Comparison of ENCODE assay signal across 1 cellular context in the genomic region with DNA sequence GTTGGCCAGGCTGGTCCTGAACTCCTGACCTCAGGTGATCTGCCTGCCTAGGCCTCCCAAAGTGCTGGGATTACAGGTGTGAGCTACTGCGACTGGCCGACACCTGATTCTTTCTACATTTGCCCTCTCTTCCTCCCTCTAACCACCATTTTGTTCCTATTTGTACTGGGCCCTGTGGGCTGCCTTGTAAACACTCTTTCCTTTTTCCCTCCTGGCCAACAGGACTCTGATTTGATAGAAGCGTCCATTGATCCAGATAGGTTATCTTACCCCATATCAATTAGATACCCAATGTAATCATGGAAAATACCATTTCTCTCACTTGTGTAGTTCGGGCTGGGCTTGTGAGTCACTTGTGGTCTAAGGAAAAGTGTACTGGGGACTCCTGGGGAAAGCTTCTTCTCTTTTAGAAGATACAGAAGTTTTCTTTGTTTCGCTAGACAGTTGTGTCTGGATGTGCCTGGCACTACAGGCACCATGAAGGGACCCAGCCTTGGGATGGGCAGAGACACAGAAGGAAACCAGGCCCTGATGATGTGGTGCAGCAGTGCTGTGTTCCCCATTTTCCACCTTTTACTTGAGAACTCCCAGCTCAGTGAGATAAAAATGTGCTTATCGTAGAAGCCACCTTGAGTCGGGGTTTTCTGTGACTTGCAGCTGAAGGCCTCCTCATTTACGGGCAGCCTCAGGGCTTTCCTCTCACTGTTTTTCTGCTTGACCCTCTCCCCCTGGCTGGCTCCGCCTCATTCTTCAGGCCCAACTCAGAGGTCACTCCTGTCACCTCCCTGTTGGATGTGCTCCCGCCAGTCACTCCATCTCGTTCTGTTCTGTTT.
TF ChIP-seq lines count a peak whose summit lies in the region.

No MANE protein-coding gene starts in this region.

TF ChIP-seq in endothelial cell of umbilical vein, 7 proteins besides CTCF, POLR2A, EP300 and RAD21:
- no peak for TF ChIP-seq POLR2AphosphoS5 (IDR thresholded peaks at IDR 0.05; ENCODE audit: insufficient read depth, low read depth, low read length)
- no peak for TF ChIP-seq FOS (IDR thresholded peaks at IDR 0.05; ENCODE audit: borderline replicate concordance, insufficient read depth, low read length)
- TF ChIP-seq JUN (IDR thresholded peaks at IDR 0.05; ENCODE audit: borderline replicate concordance, insufficient read depth, insufficient read length, low read depth): no peak
- TF ChIP-seq GATA2 (IDR thresholded peaks at IDR 0.05; ENCODE audit: insufficient read depth, insufficient read length, low read depth, low read length): no peak
- TF ChIP-seq EZH2 (IDR thresholded peaks at IDR 0.05; ENCODE audit: borderline replicate concordance, low read depth, low read length, severe bottlenecking): no peak
- TF ChIP-seq MYC (IDR thresholded peaks at IDR 0.05; ENCODE audit: low read depth, low read length): no peak
- TF ChIP-seq MAX (IDR thresholded peaks at IDR 0.05; ENCODE audit: insufficient read depth, insufficient read length): no peak
TF ChIP-seq in endothelial cell of umbilical vein: peak in this region for 0.
